27 cellular contexts compared by ENCODE assay signal in genomic region chr22:43628253-43628649, GRCh38.
DNase-seq lines count a peak whose midpoint lies in the region; ATAC-seq, FAIRE-seq and TF ChIP-seq lines count a peak whose summit lies in the region.
"Had no signal": no experiment of that assay in that cellular context is flagged by ENCODE, and none has a peak within 500 bp of the region (broad histone marks: within the 10 kb centered on the region; RNA-seq: fewer than 3 reads in every experiment).

No MANE protein-coding gene starts in this region.

- H3K23ac ChIP-seq in H9 (ENCODE audit: insufficient read length, low read depth, low read length) = no peak overlapping the region

- FAIRE-seq in GM19239 (lab: Jason Lieb, UNC) = no peak
- FAIRE-seq: GM12891, H54 had no signal

- H3K4me1 ChIP-seq in H9 (ENCODE audit: insufficient read depth, low read length) (no peaks in the 10 kb centered on the region), ovary (ENCODE audit: insufficient read depth) (peaks cover 7% of the 10 kb centered on the region)
- H3K4me1 ChIP-seq: SJSA1 had no signal

- TF ChIP-seq EP300 in ovary (IDR thresholded peaks at IDR 0.05) = no peak

- H2AFZ ChIP-seq in H9 (ENCODE audit: low read length) = no peak overlapping the region

- H3K9ac ChIP-seq in H9 (ENCODE audit: extremely low read depth, insufficient read length, low read length) = no peak overlapping the region
- H3K9ac ChIP-seq: KMS-11 had no signal

- H3K79me1 ChIP-seq in H9 (ENCODE audit: insufficient read depth, low read depth, low read length, poor library complexity, severe bottlenecking) = no peaks in the 10 kb centered on the region

- no peak overlapping the region for H3T11ph ChIP-seq in H9 (ENCODE audit: low read length)

- H2AK5ac ChIP-seq in H9 (ENCODE audit: insufficient read length, low read length) = no peak overlapping the region

- no peak for DNase-seq in activated naive CD4-positive, alpha-beta T cell treated with anti-CD3 and anti-CD28 coated beads, Interleukin-2, amount 50 U/mL, for 72 hours (ENCODE audit: low spot score in 2 of 2)
- no peak for DNase-seq in activated naive CD4-positive, alpha-beta T cell (lab: John Stamatoyannopoulos, UW)
- DNase-seq in H9 = no peak
- peak; percentile 53 for DNase-seq in left ventricle myocardium superior
- DNase-seq in ovary = peak; percentile 65 to 86 (median 75)
- DNase-seq in activated CD4-positive, alpha-beta T cell treated with anti-CD3 and anti-CD28 coated beads for 48 hours = no peak
- no peak for DNase-seq in GM19239 (ENCODE audit: insufficient read length, low spot score)
- DNase-seq: CD8-positive, alpha-beta memory T cell; DMS 273 treated with DMSO at 0.1 percent for 48 hours; DMS79; GF-D8; MM.1S; NCI-H2029; NCI-H446; NCI-H524 treated with DMSO at 0.1 percent for 48 hours; NCI-H82; NK-92 treated with Interleukin-12 subunit alpha and Interleukin-12 subunit beta, amount 100 ng/mL, for 24 hours; PC-3 had no signal

- WGBS in H9 (ENCODE audit: extremely low coverage, insufficient read length, low lambda C conversion rate) = no CpG with 5 or more reads among the region's 16 CpGs
- 12 to 21% (median 17%) methylated on average over 16 of the region's 16 CpGs for WGBS in ovary, 3 donors

- H3K36me3 ChIP-seq in ovary = no peaks in the 10 kb centered on the region
- H3K36me3 ChIP-seq: SJSA1 had no signal

- no peak for ATAC-seq in activated naive CD4-positive, alpha-beta T cell treated with anti-CD3 and anti-CD28 coated beads, Interleukin-2, amount 50 U/mL, for 72 hours
- ATAC-seq in left ventricle myocardium superior (peak; percentile 62), GM18861 (IDR thresholded peaks at IDR 0.05; ENCODE audit: unreplicated experiment) (no peak)
- ATAC-seq: PC-3 had no signal

- H4K5ac ChIP-seq in H9 (ENCODE audit: insufficient read length, low read depth, low read length) = no peak overlapping the region

- peak overlapping the region; percentile 15 to 46 for H3K27ac Mint-ChIP-seq in activated naive CD4-positive, alpha-beta T cell treated with anti-CD3 and anti-CD28 coated beads, Interleukin-2, amount 50 U/mL, for 72 hours
- peak overlapping the region in 2 of 3 experiments; percentile 10 to 57; a peak in 4 of 7 replicates for H3K27ac Mint-ChIP-seq in H9
- H3K27ac Mint-ChIP-seq: B cell; CD8-positive, alpha-beta memory T cell had no signal

- intact Hi-C loops in left ventricle myocardium superior (cut with micrococcal nuclease) = no loop called here
- intact Hi-C loops in ovary (cut with DNase I) = no loop called here

- peaks cover 4% of the 10 kb centered on the region for H3K27me3 Mint-ChIP-seq in H9 (ENCODE audit: low read depth)
- H3K27me3 Mint-ChIP-seq: B cell had no signal

- H3K56ac ChIP-seq in H9 (ENCODE audit: insufficient read length, low read depth, low read length) = no peak overlapping the region

- 0 out of 2 replicates have a peak overlapping the region, but pooled peaks have one; percentile 59 for H3K14ac ChIP-seq in H9 (ENCODE audit: insufficient read depth, low read length)

- TF ChIP-seq CTCF in H9 (conservative IDR thresholded peaks at IDR 0.05) (no peak), ovary (IDR thresholded peaks at IDR 0.05) (no peak)

- no peak overlapping the region; a peak in 1 of 5 replicates for H3K4me3 Mint-ChIP-seq in H9
- H3K4me3 Mint-ChIP-seq: B cell; CD8-positive, alpha-beta memory T cell; IgD-negative memory B cell had no signal

- H3K4me2 ChIP-seq in H9 (ENCODE audit: insufficient read depth, insufficient read length, low read length) = no peak overlapping the region
- H3K4me2 ChIP-seq: KMS-11 had no signal

- H2BK12ac ChIP-seq in H9 (ENCODE audit: insufficient read length, low read depth, low read length) = no peak overlapping the region

- no peak overlapping the region for H4K91ac ChIP-seq in H9 (ENCODE audit: insufficient read length, low read depth, low read length)

- no peak overlapping the region for H2BK20ac ChIP-seq in H9 (ENCODE audit: low read depth, low read length, poor library complexity, severe bottlenecking)

- H2BK120ac ChIP-seq in H9 (ENCODE audit: low read depth, low read length, poor library complexity, severe bottlenecking) = no peak overlapping the region

- no peak overlapping the region for H2BK5ac ChIP-seq in H9 (ENCODE audit: insufficient read length, low read length)

- no peak overlapping the region for H4K8ac ChIP-seq in H9 (replicated peaks; ENCODE audit: insufficient read length, low read depth, low read length)

- no peaks in the 10 kb centered on the region for H3K23me2 ChIP-seq in H9 (ENCODE audit: insufficient read length, low read depth, low read length, poor library complexity, severe bottlenecking)

- H3K9me3 ChIP-seq in H9 (ENCODE audit: control insufficient read depth, low read depth, low read length) (no peaks in the 10 kb centered on the region), ovary (no peaks in the 10 kb centered on the region)
- H3K9me3 ChIP-seq: SJSA1 had no signal

- H2BK15ac ChIP-seq in H9 (ENCODE audit: low read depth, low read length) = no peak overlapping the region

- no peak overlapping the region for H3K18ac ChIP-seq in H9 (ENCODE audit: insufficient read length, low read depth, low read length)

- H3K27me3 ChIP-seq in H9 (ENCODE audit: insufficient read depth, low read length) (no peaks in the 10 kb centered on the region), ovary (no peaks in the 10 kb centered on the region)
- H3K27me3 ChIP-seq: SJSA1 had no signal

- H3K4me1 Mint-ChIP-seq in H9 = peaks cover 10 to 11% of the 10 kb centered on the region in 2 experiments
- H3K4me1 Mint-ChIP-seq: B cell; CD8-positive, alpha-beta memory T cell had no signal

- no peaks in the 10 kb centered on the region for H3K9me3 Mint-ChIP-seq in activated naive CD4-positive, alpha-beta T cell treated with anti-CD3 and anti-CD28 coated beads, Interleukin-2, amount 50 U/mL, for 72 hours
- no peaks in the 10 kb centered on the region for H3K9me3 Mint-ChIP-seq in H9
- H3K9me3 Mint-ChIP-seq: CD8-positive, alpha-beta memory T cell had no signal

- no peak overlapping the region for H3K4ac ChIP-seq in H9 (ENCODE audit: low read depth, low read length)

- H4K20me1 ChIP-seq in H9 (ENCODE audit: control insufficient read depth, insufficient read depth, insufficient read length) = no peaks in the 10 kb centered on the region

- no peak for TF ChIP-seq POLR2A in ovary (IDR thresholded peaks at IDR 0.05)

- H3K27ac ChIP-seq in H9 (ENCODE audit: insufficient read length, low read depth, low read length) (no peak overlapping the region), ovary (peak overlapping the region; percentile 30 to 43)
- H3K27ac ChIP-seq: 22Rv1, C4-2B, KMS-11, SJSA1 had no signal

- H3K4me3 ChIP-seq in ovary = no peak overlapping the region
- H3K4me3 ChIP-seq: SJSA1 had no signal

- no peaks in the 10 kb centered on the region for H3K79me2 ChIP-seq in H9 (ENCODE audit: insufficient read depth, low read length)

- H3K36me3 Mint-ChIP-seq in activated naive CD4-positive, alpha-beta T cell treated with anti-CD3 and anti-CD28 coated beads, Interleukin-2, amount 50 U/mL, for 72 hours = no peaks in the 10 kb centered on the region
- no peaks in the 10 kb centered on the region for H3K36me3 Mint-ChIP-seq in H9 (ENCODE audit: insufficient read depth in 1 of 3, low read depth in 3 of 3)
- H3K36me3 Mint-ChIP-seq: CD8-positive, alpha-beta memory T cell had no signal

Comparison
In these comparisons a context has a peak if more than half of its experiments do, and no peak if none do; other contexts are left out.
1. DNase-seq: peak in left ventricle myocardium superior (single experiment) and ovary (5 of 5); none in activated naive CD4-positive, alpha-beta T cell treated with anti-CD3 and anti-CD28 coated beads, Interleukin-2, amount 50 U/mL, for 72 hours (0 of 2), activated naive CD4-positive, alpha-beta T cell (0 of 4), H9 (single experiment), activated CD4-positive, alpha-beta T cell treated with anti-CD3 and anti-CD28 coated beads for 48 hours (single experiment) and GM19239 (single experiment).